In the genomic region with DNA sequence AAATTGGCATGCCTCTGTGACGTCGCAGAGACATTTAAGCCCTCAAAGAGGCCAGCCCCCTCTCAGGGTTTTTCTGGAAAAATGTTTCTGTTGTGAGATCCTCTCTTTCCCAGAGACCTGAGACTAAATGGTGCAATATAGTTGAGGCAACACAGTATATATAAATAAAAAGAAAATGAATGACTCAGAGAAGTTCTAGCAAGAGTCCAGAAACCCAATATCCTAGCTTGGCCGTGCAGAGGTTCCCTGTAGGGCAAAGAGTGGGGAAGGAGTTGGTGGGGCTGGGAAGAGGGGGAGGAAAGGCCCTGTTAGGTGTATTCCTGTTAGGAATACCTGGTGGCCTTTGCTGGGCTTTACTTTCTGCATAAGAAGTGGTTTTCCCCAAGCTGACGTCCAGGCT, we compare ENCODE assay signal across 13 cellular contexts.
DNase-seq lines count a peak whose midpoint lies in the region; ATAC-seq and TF ChIP-seq lines count a peak whose summit lies in the region.
"Had no signal": no experiment of that assay in that cellular context is flagged by ENCODE, and none has a peak within 500 bp of the region (broad histone marks: within the 10 kb centered on the region; RNA-seq: fewer than 3 reads in every experiment).

No MANE protein-coding gene starts in this region.

- H3K27me3 Mint-ChIP-seq in activated T-cell treated with anti-CD3 and anti-CD28 coated beads, Interleukin-2, amount 50 U/mL, for 4 hours (ENCODE audit: low read depth), result no peaks in the 10 kb centered on the region

- no peak overlapping the region for H3K4me3 Mint-ChIP-seq in activated T-cell treated with anti-CD3 and anti-CD28 coated beads, Interleukin-2, amount 50 U/mL, for 4 hours

- H3K4me1 ChIP-seq in adipocyte (ENCODE audit: control insufficient read depth, insufficient read depth, low read length), result peaks cover 22% of the 10 kb centered on the region
- H3K4me1 ChIP-seq in parathyroid adenoma, result peaks cover 5% of the 10 kb centered on the region
- H3K4me1 ChIP-seq in uterus, result peaks cover 0 to 6% of the 10 kb centered on the region in 2 donors

- H3K4me1 Mint-ChIP-seq in activated T-cell treated with anti-CD3 and anti-CD28 coated beads, Interleukin-2, amount 50 U/mL, for 4 hours (ENCODE audit: low read depth), result peaks cover 27% of the 10 kb centered on the region

- peak overlapping the region; percentile 10 for H2AFZ ChIP-seq in parathyroid adenoma

- DNase-seq in adipocyte (ENCODE audit: low read depth) (peak; percentile 47), fibroblast of gingiva (ENCODE audit: low read depth) (peak; percentile 64), uterus (no peak), cardiac septum (ENCODE audit: low spot score) (no peak)
- no peak for DNase-seq in activated T-cell treated with anti-CD3 and anti-CD28 coated beads, Interleukin-2, amount 50 U/mL, for 4 hours
- DNase-seq: C1 segment of cervical spinal cord, DND-41, GOT3, NCI-H526 had no signal

- no peaks in the 10 kb centered on the region for H3K9me3 ChIP-seq in adipocyte (ENCODE audit: control insufficient read depth, low read length)
- no peaks in the 10 kb centered on the region for H3K9me3 ChIP-seq in parathyroid adenoma (ENCODE audit: control insufficient read depth, low read length)
- no peaks in the 10 kb centered on the region for H3K9me3 ChIP-seq in uterus

- no peaks in the 10 kb centered on the region for H3K9me3 Mint-ChIP-seq in activated T-cell treated with anti-CD3 and anti-CD28 coated beads, Interleukin-2, amount 50 U/mL, for 4 hours

- no peak for ATAC-seq in activated T-cell treated with anti-CD3 and anti-CD28 coated beads, Interleukin-2, amount 50 U/mL, for 4 hours
- no peak for ATAC-seq in GM21447 (IDR thresholded peaks at IDR 0.05; ENCODE audit: unreplicated experiment)
- ATAC-seq: K562, Panc1 had no signal

- intact Hi-C loops in uterus (cut with DNase I; ENCODE audit: low total_unique reads), result loop anchor here (5.0 kb wide), 1 partner anchor 155 kb away; no protein-coding TSS in a partner anchor
- intact Hi-C loops in cardiac septum (cut with DNase I), result loop anchor here (5.0 kb wide), 1 partner anchor 540 kb away; no protein-coding TSS in a partner anchor

- no peak overlapping the region for H3K9ac ChIP-seq in adipocyte (ENCODE audit: low read length)
- no peak overlapping the region for H3K9ac ChIP-seq in parathyroid adenoma

- no peaks in the 10 kb centered on the region for H3K36me3 Mint-ChIP-seq in activated T-cell treated with anti-CD3 and anti-CD28 coated beads, Interleukin-2, amount 50 U/mL, for 4 hours (ENCODE audit: insufficient read depth)

- no peak for TF ChIP-seq CTCF in parathyroid adenoma (IDR thresholded peaks at IDR 0.05)
- TF ChIP-seq CTCF in uterus (IDR thresholded peaks at IDR 0.05), result no peak

- H3K79me2 ChIP-seq in parathyroid adenoma, result no peaks in the 10 kb centered on the region

- H3K27ac ChIP-seq in parathyroid adenoma (no peak overlapping the region), uterus (peak overlapping the region; percentile 76 to 91)

- H3K27me3 ChIP-seq in adipocyte (replicated peaks; ENCODE audit: control insufficient read depth, insufficient read depth, low read length) (no peaks in the 10 kb centered on the region), parathyroid adenoma (ENCODE audit: control insufficient read depth, insufficient read depth, low read length) (no peaks in the 10 kb centered on the region), uterus (no peaks in the 10 kb centered on the region)

- TF ChIP-seq POLR2A in uterus (IDR thresholded peaks at IDR 0.05), result no peak

- no peaks in the 10 kb centered on the region for H3K36me3 ChIP-seq in adipocyte (ENCODE audit: control insufficient read depth, insufficient read depth, low read length, severe bottlenecking)
- H3K36me3 ChIP-seq in parathyroid adenoma (ENCODE audit: control insufficient read depth, insufficient read depth, low read length), result no peaks in the 10 kb centered on the region
- no peaks in the 10 kb centered on the region for H3K36me3 ChIP-seq in uterus

- H3K4me3 ChIP-seq in adipocyte (ENCODE audit: low read length) (no peak overlapping the region), parathyroid adenoma (ENCODE audit: low read depth, low read length) (no peak overlapping the region), uterus (no peak overlapping the region)
- H3K4me3 ChIP-seq: K562 had no signal

- H3K4me2 ChIP-seq in parathyroid adenoma (ENCODE audit: low read length), result no peak overlapping the region

Comparison
In these comparisons a context has a peak if more than half of its experiments do, and no peak if none do; other contexts are left out.
1. DNase-seq: peak in adipocyte (single experiment) and fibroblast of gingiva (single experiment); none in uterus (0 of 2), activated T-cell treated with anti-CD3 and anti-CD28 coated beads, Interleukin-2, amount 50 U/mL, for 4 hours (single experiment) and cardiac septum (single experiment).